ENCODE assay signal across 10 cellular contexts in the genomic region with DNA sequence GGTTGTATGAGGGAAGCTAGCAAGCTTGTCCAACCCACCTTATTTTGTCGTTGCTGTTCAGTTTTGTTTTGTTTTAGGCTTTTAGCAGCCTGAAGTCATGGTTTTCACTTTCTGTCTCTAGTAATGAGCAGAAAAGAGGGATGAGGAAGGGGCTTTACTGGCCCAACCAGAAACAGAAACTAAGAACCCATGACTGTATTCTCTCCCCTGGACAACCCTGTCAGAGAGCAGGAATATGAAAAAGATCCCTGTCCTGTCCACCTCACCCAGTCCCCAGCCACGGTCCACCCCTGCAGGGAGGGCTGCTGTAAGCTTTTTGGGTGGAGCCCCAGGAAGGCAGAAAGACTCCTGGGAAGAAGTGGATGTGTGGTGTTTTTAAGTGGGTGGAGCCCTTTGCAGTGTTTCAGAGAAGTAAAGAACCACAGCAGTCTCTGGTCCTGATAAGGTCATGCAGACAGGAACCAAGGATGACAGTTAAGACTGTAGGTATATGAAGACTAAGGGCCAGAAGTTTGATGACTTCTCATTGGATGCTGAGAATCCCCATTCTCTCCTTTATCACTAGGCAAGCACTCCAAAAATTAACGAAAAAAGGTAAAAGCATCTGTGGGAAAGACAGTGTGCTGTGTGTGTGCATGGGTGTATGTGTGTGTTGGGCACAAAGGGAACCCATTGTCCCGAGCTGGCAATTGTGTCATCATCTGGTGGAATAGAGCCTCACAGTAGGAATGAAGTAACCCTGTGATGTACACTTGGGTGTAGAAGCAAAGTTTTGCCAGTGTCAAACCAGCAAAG. TPM values are rescaled to one million over a fixed set of nuclear protein-coding genes. Genes with fewer than 3 reads are reported as not detected.
DNase-seq lines count a peak whose midpoint lies in the region; ATAC-seq and TF ChIP-seq lines count a peak whose summit lies in the region.
"Had no signal": no experiment of that assay in that cellular context is flagged by ENCODE, and none has a peak within 500 bp of the region (broad histone marks: within the 10 kb centered on the region; RNA-seq: fewer than 3 reads in every experiment).

No MANE protein-coding gene starts in this region.

- peak; percentile 66 for DNase-seq in GM12865 (ENCODE audit: low read depth)
- peak; percentile 46 for DNase-seq in fibroblast of the aortic adventitia (ENCODE audit: low read depth)
- DNase-seq in left colon: no peak
- no peak for DNase-seq in naive thymus-derived CD8-positive, alpha-beta T cell
- DNase-seq in NAMALWA (ENCODE audit: low spot score): no peak
- no peak for DNase-seq in immature natural killer cell

- H3K4me3 Mint-ChIP-seq in naive thymus-derived CD8-positive, alpha-beta T cell: peak overlapping the region in 3 of 10 donors; percentile 7 to 13 (median 9)
- H3K4me3 Mint-ChIP-seq in immature natural killer cell: no peak overlapping the region

- no peaks in the 10 kb centered on the region for H3K9me3 Mint-ChIP-seq in naive thymus-derived CD8-positive, alpha-beta T cell
- H3K9me3 Mint-ChIP-seq in immature natural killer cell: no peaks in the 10 kb centered on the region

- peak overlapping the region; percentile 45 for H3K4me3 ChIP-seq in GM12865 (ENCODE audit: low read depth, low read length)
- peak overlapping the region; percentile 37 for H3K4me3 ChIP-seq in fibroblast of the aortic adventitia (ENCODE audit: low read depth, low read length)
- H3K4me3 ChIP-seq: cardiac muscle cell had no signal

- ATAC-seq in GM21447 (IDR thresholded peaks at IDR 0.05; ENCODE audit: unreplicated experiment) (peak; percentile 77), HG03521 (IDR thresholded peaks at IDR 0.05; ENCODE audit: unreplicated experiment) (peak; percentile 44), left colon (no peak)
- no peak for ATAC-seq in naive thymus-derived CD8-positive, alpha-beta T cell
- ATAC-seq: left lobe of liver had no signal

- peaks cover 0 to 5% (median under 1%) of the 10 kb centered on the region in 4 donors for H3K4me1 Mint-ChIP-seq in naive thymus-derived CD8-positive, alpha-beta T cell
- H3K4me1 Mint-ChIP-seq in immature natural killer cell: no peaks in the 10 kb centered on the region

- intact Hi-C loops in left colon (cut with DNase I, micrococcal nuclease): loop anchor here in 1 of 2 donors (10.0 kb wide), 1 partner anchor 319 kb away; no protein-coding TSS in a partner anchor

- POLR2A ChIA-PET in naive thymus-derived CD8-positive, alpha-beta T cell (lab: Charles Lee): no interaction called here

- H3K27ac Mint-ChIP-seq in naive thymus-derived CD8-positive, alpha-beta T cell: peak overlapping the region in 2 of 10 donors; percentile 12 to 62
- no peak overlapping the region for H3K27ac Mint-ChIP-seq in immature natural killer cell

- H3K27me3 Mint-ChIP-seq in naive thymus-derived CD8-positive, alpha-beta T cell: peaks cover 0 to 3% (median 0%) of the 10 kb centered on the region in 5 donors
- no peaks in the 10 kb centered on the region for H3K27me3 Mint-ChIP-seq in immature natural killer cell (ENCODE audit: low read depth in 3 of 3)

- TF ChIP-seq CTCF in GM12865 (IDR thresholded peaks at IDR 0.05; ENCODE audit: insufficient read depth, low read depth, low read length, missing control alignments) (no peak), fibroblast of the aortic adventitia (IDR thresholded peaks at IDR 0.05; ENCODE audit: insufficient read depth, low read length) (no peak)

- no peaks in the 10 kb centered on the region for H3K36me3 Mint-ChIP-seq in naive thymus-derived CD8-positive, alpha-beta T cell
- peaks cover 0 to 4% (median 0%) of the 10 kb centered on the region in 3 donors for H3K36me3 Mint-ChIP-seq in immature natural killer cell

RNA-seq across cellular contexts. Expression of a gene that starts 13.8 kb away (rescaled TPM):
- total RNA-seq in fibroblast of the aortic adventitia (ENCODE audit: low replicate concordance) (28.4 and 53.1 TPM in 2 replicates), left colon (10 to 100 TPM; 40.1 to 43.3 TPM)
- 10 to 100 TPM; 55.1 to 59.2 TPM for total RNA-seq in naive thymus-derived CD8-positive, alpha-beta T cell
- polyA plus RNA-seq in naive thymus-derived CD8-positive, alpha-beta T cell: 10 to 100 TPM; 27.6 to 43.5 (median 30.7) TPM
- 10 to 100 TPM; 23.3 to 37.7 (median 24.1) TPM for polyA plus RNA-seq in immature natural killer cell

RNA-seq across cellular contexts. Expression of a gene that starts 14.0 kb away (rescaled TPM):
- 121 and 133 TPM in 2 replicates for total RNA-seq in fibroblast of the aortic adventitia (ENCODE audit: low replicate concordance)
- total RNA-seq in left colon: 10 to 100 TPM; 55.5 to 73.0 TPM
- total RNA-seq in naive thymus-derived CD8-positive, alpha-beta T cell: 10 to 100 TPM; 39.6 to 45.2 TPM
- polyA plus RNA-seq in naive thymus-derived CD8-positive, alpha-beta T cell: 100 to 1,000 TPM; 199 to 265 (median 216) TPM
- 100 to 1,000 TPM; 234 to 348 (median 278) TPM for polyA plus RNA-seq in immature natural killer cell

RNA-seq across cellular contexts. Expression of a gene that starts 34.1 kb away (rescaled TPM):
- 10.8 and 11.3 TPM in 2 replicates for total RNA-seq in fibroblast of the aortic adventitia (ENCODE audit: low replicate concordance)
- 1 to 10 TPM; 2.7 to 6.0 TPM for total RNA-seq in left colon
- total RNA-seq in naive thymus-derived CD8-positive, alpha-beta T cell: 1 to 10 TPM; 7.9 to 8.0 TPM
- 1 to 10 TPM; 1.9 to 3.3 (median 3.0) TPM for polyA plus RNA-seq in naive thymus-derived CD8-positive, alpha-beta T cell
- polyA plus RNA-seq in immature natural killer cell: 10 to 100 TPM in 1 of 3 donors, 1 to 10 TPM in 1, under 1 TPM in 1; 0.39 to 17.7 (median 4.1) TPM

Comparison
In these comparisons a context has a peak if more than half of its experiments do, and no peak if none do; other contexts are left out.
1. DNase-seq: peak in GM12865 (single experiment) and fibroblast of the aortic adventitia (single experiment); none in left colon (0 of 2), naive thymus-derived CD8-positive, alpha-beta T cell (0 of 10), NAMALWA (single experiment) and immature natural killer cell (0 of 3).
2. ATAC-seq: peak in GM21447 (single experiment) and HG03521 (single experiment); none in left colon (single experiment) and naive thymus-derived CD8-positive, alpha-beta T cell (0 of 2).